In the genomic region with DNA sequence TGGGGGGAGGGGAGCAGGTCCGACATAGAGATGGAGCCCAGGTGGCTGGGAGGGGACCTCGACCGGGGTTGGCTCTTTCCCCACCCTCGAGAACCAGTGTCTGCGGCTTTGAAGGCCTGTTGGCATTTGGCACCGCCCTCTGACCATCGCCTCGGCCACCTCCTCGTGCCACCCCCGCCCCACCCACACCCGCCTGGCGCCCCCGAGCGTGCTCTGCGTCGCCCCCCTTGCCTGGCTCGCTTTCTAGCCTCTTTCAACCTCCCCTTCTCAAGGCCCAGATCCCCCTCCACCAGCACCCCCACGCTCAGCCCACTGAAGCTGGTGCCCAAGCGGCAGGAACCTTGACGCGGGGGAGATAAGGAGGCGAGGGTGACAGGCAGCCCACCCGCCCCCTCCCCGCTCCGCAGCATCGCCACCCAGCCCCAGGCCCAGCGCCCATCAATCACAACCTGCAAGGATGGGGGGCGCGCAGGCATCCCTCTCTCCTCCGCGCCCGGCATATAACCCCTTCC, we compare ENCODE assay signal across 8 cellular contexts. TPM values are rescaled to one million over a fixed set of nuclear protein-coding genes. Genes with fewer than 3 reads are reported as not detected.
DNase-seq lines count a peak whose midpoint lies in the region; FAIRE-seq and TF ChIP-seq lines count a peak whose summit lies in the region.

No MANE protein-coding gene starts in this region.

- H3K9me3 ChIP-seq in endothelial cell of umbilical vein (replicated peaks; ENCODE audit: control insufficient read depth, insufficient read depth, low read length) (no peaks in the 10 kb centered on the region), neuron (ENCODE audit: low read length) (no peaks in the 10 kb centered on the region)

- H3K79me2 ChIP-seq in endothelial cell of umbilical vein (ENCODE audit: control insufficient read depth, insufficient read depth, low read length): peaks cover 36% of the 10 kb centered on the region

- peaks cover 2 to 14% of the 10 kb centered on the region in 2 experiments for H3K36me3 ChIP-seq in endothelial cell of umbilical vein (ENCODE audit: control insufficient read depth in 2 of 2, extremely low read depth in 1 of 2, insufficient read depth in 2 of 2, low read length in 2 of 2)
- H3K36me3 ChIP-seq in neuron (ENCODE audit: insufficient read depth, low read length): peaks cover 18% of the 10 kb centered on the region

- H3K9me1 ChIP-seq in endothelial cell of umbilical vein (replicated peaks; ENCODE audit: control insufficient read depth, extremely low read depth, insufficient read depth, low read length): no peaks in the 10 kb centered on the region

- H3K4me3 ChIP-seq in endothelial cell of umbilical vein (replicated peaks in 1 of 3; ENCODE audit: insufficient read depth in 1 of 3, low read depth in 1 of 3, low read length in 3 of 3): peak overlapping the region; percentile 58 to 74 (median 61)
- H3K4me3 ChIP-seq in neuron (ENCODE audit: low read length): peak overlapping the region; percentile 71

- H2AFZ ChIP-seq in endothelial cell of umbilical vein (ENCODE audit: low read depth, low read length): peak overlapping the region; percentile 77
- peak overlapping the region; percentile 31 for H2AFZ ChIP-seq in neuron (ENCODE audit: low read depth, low read length)

- H3K27me3 ChIP-seq in endothelial cell of umbilical vein (ENCODE audit: control insufficient read depth in 2 of 2, insufficient read depth in 2 of 2, low read length in 2 of 2) (no peaks in the 10 kb centered on the region), neuron (ENCODE audit: insufficient read depth, low read length) (no peaks in the 10 kb centered on the region)

- H3K27ac ChIP-seq in RWPE1 (peak overlapping the region; percentile 88), endothelial cell of umbilical vein (ENCODE audit: insufficient read depth, low read depth, low read length) (no peak overlapping the region)

- peak overlapping the region; percentile 54 for H3K4me2 ChIP-seq in endothelial cell of umbilical vein (ENCODE audit: insufficient read depth, low read length)

- no peaks in the 10 kb centered on the region for H4K20me1 ChIP-seq in endothelial cell of umbilical vein (replicated peaks; ENCODE audit: control insufficient read depth, extremely low read depth, insufficient read depth, low read length)

- intact Hi-C loops in endothelial cell of umbilical vein (cut with micrococcal nuclease): no loop called here

- H3K9ac ChIP-seq in endothelial cell of umbilical vein (replicated peaks; ENCODE audit: extremely low read depth, insufficient read depth, low read length): no peak overlapping the region

- H3K4me1 ChIP-seq in endothelial cell of umbilical vein (ENCODE audit: control insufficient read depth, extremely low read depth, insufficient read depth, low read length) (peaks cover 18% of the 10 kb centered on the region), neuron (ENCODE audit: insufficient read depth, low read length) (peaks cover 40% of the 10 kb centered on the region)

- no TSS peak for BruUV-seq in endothelial cell of umbilical vein (replicated peaks; lab: Mats Ljungman, UMichigan)

- FAIRE-seq in endothelial cell of umbilical vein (lab: Jason Lieb, UNC): no peak

- POLR2A ChIA-PET in RWPE1 (lab: Yijun Ruan, JAX; ENCODE audit: low non-redundant PET): interaction anchor here (0.5 kb wide), 1 partner anchor 147 kb away, joined by 3 read pairs; no protein-coding TSS in a partner anchor
- POLR2A ChIA-PET in endothelial cell of umbilical vein (lab: Charles Lee): interaction anchor here (0.6 to 0.8 kb wide), 2 partner anchors 44 to 374 kb away, joined by 4 read pairs; no protein-coding TSS in a partner anchor

- TF ChIP-seq POLR2A in endothelial cell of umbilical vein (IDR thresholded peaks at IDR 0.05; ENCODE audit: low read depth, low read length): no peak

- DNase-seq in stimulated activated CD4-positive, alpha-beta T cell treated with anti-CD3 and anti-CD28 coated beads, Interleukin-15, amount 100 ng/mL, for 24 hours: peak; percentile 41
- no peak for DNase-seq in stimulated activated CD4-positive, alpha-beta T cell treated with anti-CD3 and anti-CD28 coated beads, Interleukin-1b, Interleukin-23, amount 100 ng/mL, for 48 hours
- DNase-seq in RWPE1 (ENCODE audit: low spot score) (peak; percentile 54), endothelial cell of umbilical vein (ENCODE audit: low read depth, low spot score) (no peak), HuH-7 (ENCODE audit: low spot score) (no peak), NCI-H2107 treated with DMSO at 0.1 percent for 48 hours (lab: John Stamatoyannopoulos, UW; ENCODE audit: unreplicated experiment) (no peak)
- no peak for DNase-seq in activated effector memory CD4-positive, alpha-beta T cell treated with anti-CD3 and anti-CD28 coated beads, Interleukin-2, amount 50 U/mL, for 16 hours

- CTCF ChIA-PET in RWPE1 (lab: Yijun Ruan, JAX) (interaction anchor here (0.6 kb wide), 2 partner anchors 43 to 214 kb away, joined by 3 to 4 read pairs; no protein-coding TSS in a partner anchor), endothelial cell of umbilical vein (lab: Charles Lee) (interaction anchor here (0.5 to 1.5 kb wide), 5 partner anchors 18 to 214 kb away, joined by 3 to 6 read pairs (median 4); no protein-coding TSS in a partner anchor)

- dilution Hi-C loops in endothelial cell of umbilical vein (cut with MboI; ENCODE audit: extremely low pct_ligation_motif_present, low sequenced_read_pairs): no loop called here

- TF ChIP-seq CTCF in RWPE1 (conservative IDR thresholded peaks at IDR 0.05; ENCODE audit: low read depth): no peak
- no peak for TF ChIP-seq CTCF in endothelial cell of umbilical vein (IDR thresholded peaks at IDR 0.05; ENCODE audit: extremely low read depth in 1 of 2, insufficient read depth in 1 of 2, low read depth in 1 of 2, low read length in 2 of 2)

TF ChIP-seq in endothelial cell of umbilical vein, 7 proteins besides CTCF, POLR2A, EP300 and RAD21:
- TF ChIP-seq MYC (IDR thresholded peaks at IDR 0.05; ENCODE audit: low read depth, low read length) (peak; percentile 51), POLR2AphosphoS5 (IDR thresholded peaks at IDR 0.05; ENCODE audit: insufficient read depth, low read depth, low read length) (no peak)

RNA-seq across cellular contexts. Expression of gene CACNB1, which starts 0.6 kb away (rescaled TPM):
- 12.3 and 14.6 TPM in 2 replicates for total RNA-seq in endothelial cell of umbilical vein
- polyA plus RNA-seq in endothelial cell of umbilical vein: 4.7 and 5.0 TPM in 2 replicates
- 2.5 and 3.3 TPM in 2 replicates for polyA plus RNA-seq in endothelial cell of umbilical vein (2011; cell fraction: cytosol; rRNA removed)
- 28.3 and 33.7 TPM in 2 replicates for polyA plus RNA-seq in endothelial cell of umbilical vein (2011; cell fraction: nucleus; rRNA removed)
- 3.7 and 5.1 TPM in 2 replicates for polyA plus RNA-seq in endothelial cell of umbilical vein (2012)
- polyA minus RNA-seq in endothelial cell of umbilical vein: 11.2 and 16.3 TPM in 2 replicates
- 4.7 TPM for polyA minus RNA-seq in endothelial cell of umbilical vein (2011; cell fraction: cytosol; rRNA and poly(A)+ RNA removed)
- polyA minus RNA-seq in endothelial cell of umbilical vein (2011; cell fraction: nucleus; rRNA and poly(A)+ RNA removed): 9.0 and 9.9 TPM in 2 replicates

RNA-seq across cellular contexts. Expression of gene RPL19, which starts 3.2 kb away (rescaled TPM):
- total RNA-seq in endothelial cell of umbilical vein: 1,752 and 1,802 TPM in 2 replicates
- 1,595 and 1,958 TPM in 2 replicates for polyA plus RNA-seq in endothelial cell of umbilical vein
- 2,668 and 2,686 TPM in 2 replicates for polyA plus RNA-seq in endothelial cell of umbilical vein (2011; cell fraction: cytosol; rRNA removed)
- 765 and 790 TPM in 2 replicates for polyA plus RNA-seq in endothelial cell of umbilical vein (2011; cell fraction: nucleus; rRNA removed)
- 1,979 and 2,305 TPM in 2 replicates for polyA plus RNA-seq in endothelial cell of umbilical vein (2012)
- 607 and 737 TPM in 2 replicates for polyA minus RNA-seq in endothelial cell of umbilical vein
- 846 TPM for polyA minus RNA-seq in endothelial cell of umbilical vein (2011; cell fraction: cytosol; rRNA and poly(A)+ RNA removed)
- polyA minus RNA-seq in endothelial cell of umbilical vein (2011; cell fraction: nucleus; rRNA and poly(A)+ RNA removed): 81.7 and 101 TPM in 2 replicates

RNA-seq across cellular contexts. Expression of gene STAC2, which starts 28.9 kb away (rescaled TPM):
- not detected in 2 replicates for total RNA-seq in endothelial cell of umbilical vein
- polyA plus RNA-seq in endothelial cell of umbilical vein: not detected in 2 replicates
- polyA plus RNA-seq in endothelial cell of umbilical vein (2011; cell fraction: cytosol; rRNA removed): not detected in 2 replicates
- polyA plus RNA-seq in endothelial cell of umbilical vein (2011; cell fraction: nucleus; rRNA removed): not detected in 2 replicates
- not detected in 2 replicates for polyA plus RNA-seq in endothelial cell of umbilical vein (2012)
- polyA minus RNA-seq in endothelial cell of umbilical vein: not detected in 2 replicates
- polyA minus RNA-seq in endothelial cell of umbilical vein (2011; cell fraction: cytosol; rRNA and poly(A)+ RNA removed): not detected
- not detected in 2 replicates for polyA minus RNA-seq in endothelial cell of umbilical vein (2011; cell fraction: nucleus; rRNA and poly(A)+ RNA removed)

RNA-seq across cellular contexts. Expression of gene ARL5C, which starts 30.9 kb away (rescaled TPM):
- not detected in 2 replicates for total RNA-seq in endothelial cell of umbilical vein
- polyA plus RNA-seq in endothelial cell of umbilical vein: not detected in 2 replicates
- polyA plus RNA-seq in endothelial cell of umbilical vein (2011; cell fraction: cytosol; rRNA removed): not detected in 2 replicates
- not detected in 2 replicates for polyA plus RNA-seq in endothelial cell of umbilical vein (2011; cell fraction: nucleus; rRNA removed)
- not detected in 2 replicates for polyA plus RNA-seq in endothelial cell of umbilical vein (2012)
- not detected in 2 replicates for polyA minus RNA-seq in endothelial cell of umbilical vein
- polyA minus RNA-seq in endothelial cell of umbilical vein (2011; cell fraction: cytosol; rRNA and poly(A)+ RNA removed): not detected
- polyA minus RNA-seq in endothelial cell of umbilical vein (2011; cell fraction: nucleus; rRNA and poly(A)+ RNA removed): 0.34 TPM in 1 of 2 replicates, not detected in the other

RNA-seq across cellular contexts. Expression of gene PLXDC1, which starts 45.4 kb away (rescaled TPM):
- total RNA-seq in endothelial cell of umbilical vein: not detected in 2 replicates
- polyA plus RNA-seq in endothelial cell of umbilical vein: 0.03 TPM in 1 of 2 replicates, not detected in the other
- polyA plus RNA-seq in endothelial cell of umbilical vein (2011; cell fraction: cytosol; rRNA removed): not detected in 2 replicates
- polyA plus RNA-seq in endothelial cell of umbilical vein (2011; cell fraction: nucleus; rRNA removed): 0.13 and 0.25 TPM in 2 replicates
- not detected in 2 replicates for polyA plus RNA-seq in endothelial cell of umbilical vein (2012)
- polyA minus RNA-seq in endothelial cell of umbilical vein: 1.7 TPM in 1 of 2 replicates, not detected in the other
- not detected for polyA minus RNA-seq in endothelial cell of umbilical vein (2011; cell fraction: cytosol; rRNA and poly(A)+ RNA removed)
- not detected in 2 replicates for polyA minus RNA-seq in endothelial cell of umbilical vein (2011; cell fraction: nucleus; rRNA and poly(A)+ RNA removed)

Comparison
In these comparisons a context has a peak if more than half of its experiments do, and no peak if none do; other contexts are left out.
1. DNase-seq: peak in stimulated activated CD4-positive, alpha-beta T cell treated with anti-CD3 and anti-CD28 coated beads, Interleukin-15, amount 100 ng/mL, for 24 hours (single experiment) and RWPE1 (single experiment); none in stimulated activated CD4-positive, alpha-beta T cell treated with anti-CD3 and anti-CD28 coated beads, Interleukin-1b, Interleukin-23, amount 100 ng/mL, for 48 hours (single experiment), endothelial cell of umbilical vein (single experiment), activated effector memory CD4-positive, alpha-beta T cell treated with anti-CD3 and anti-CD28 coated beads, Interleukin-2, amount 50 U/mL, for 16 hours (single experiment), HuH-7 (single experiment) and NCI-H2107 treated with DMSO at 0.1 percent for 48 hours (single experiment).